In the genomic region with DNA sequence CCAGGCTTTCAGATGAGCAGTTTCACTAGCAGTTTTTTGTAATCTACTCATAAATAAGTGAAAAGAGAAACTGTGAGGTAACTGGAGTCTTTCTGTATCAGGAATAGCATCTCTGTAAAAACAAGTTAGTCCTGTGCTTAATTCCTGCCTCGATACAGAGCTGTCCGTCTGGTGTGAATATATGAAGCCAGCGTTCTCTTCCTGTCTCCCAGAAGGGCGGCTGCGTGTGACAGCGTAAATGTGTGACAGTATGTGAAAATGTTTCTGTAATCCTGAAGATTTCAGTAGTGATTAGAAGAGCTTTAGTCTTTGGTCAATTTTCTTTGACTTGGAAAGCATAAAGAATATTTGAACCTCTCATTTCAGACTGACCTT, we compare ENCODE assay signal across 2 cellular contexts.
TF ChIP-seq lines count a peak whose summit lies in the region.

No MANE protein-coding gene starts in this region.

TF ChIP-seq in IMR-90, 13 proteins besides CTCF, POLR2A, EP300 and RAD21:
- TF ChIP-seq CHD1 (IDR thresholded peaks at IDR 0.05; ENCODE audit: low read depth, low read length) (no peak), MAFK (IDR thresholded peaks at IDR 0.05; ENCODE audit: low read depth, low read length) (no peak), FOS (IDR thresholded peaks at IDR 0.05; ENCODE audit: low read depth, low read length) (no peak), RCOR1 (IDR thresholded peaks at IDR 0.05; ENCODE audit: insufficient replicate concordance, low read length) (no peak), MAZ (IDR thresholded peaks at IDR 0.05; ENCODE audit: borderline replicate concordance, low read depth, low read length) (no peak), RFX5 (IDR thresholded peaks at IDR 0.05; ENCODE audit: low read depth, low read length) (no peak), BHLHE40 (IDR thresholded peaks at IDR 0.05; ENCODE audit: low read depth, low read length) (no peak)

TF ChIP-seq in endothelial cell of umbilical vein, 7 proteins besides CTCF, POLR2A, EP300 and RAD21:
- TF ChIP-seq JUN (IDR thresholded peaks at IDR 0.05; ENCODE audit: borderline replicate concordance, insufficient read depth, insufficient read length, low read depth) (no peak), MYC (IDR thresholded peaks at IDR 0.05; ENCODE audit: low read depth, low read length) (no peak), FOS (IDR thresholded peaks at IDR 0.05; ENCODE audit: borderline replicate concordance, insufficient read depth, low read length) (no peak), GATA2 (IDR thresholded peaks at IDR 0.05; ENCODE audit: insufficient read depth, insufficient read length, low read depth, low read length) (no peak), MAX (IDR thresholded peaks at IDR 0.05; ENCODE audit: insufficient read depth, insufficient read length) (no peak), EZH2 (IDR thresholded peaks at IDR 0.05; ENCODE audit: borderline replicate concordance, low read depth, low read length, severe bottlenecking) (no peak), POLR2AphosphoS5 (IDR thresholded peaks at IDR 0.05; ENCODE audit: insufficient read depth, low read depth, low read length) (no peak)
TF ChIP-seq in endothelial cell of umbilical vein: peak in this region for 0.
